ENCODE assay signal across 26 cellular contexts in the genomic region with DNA sequence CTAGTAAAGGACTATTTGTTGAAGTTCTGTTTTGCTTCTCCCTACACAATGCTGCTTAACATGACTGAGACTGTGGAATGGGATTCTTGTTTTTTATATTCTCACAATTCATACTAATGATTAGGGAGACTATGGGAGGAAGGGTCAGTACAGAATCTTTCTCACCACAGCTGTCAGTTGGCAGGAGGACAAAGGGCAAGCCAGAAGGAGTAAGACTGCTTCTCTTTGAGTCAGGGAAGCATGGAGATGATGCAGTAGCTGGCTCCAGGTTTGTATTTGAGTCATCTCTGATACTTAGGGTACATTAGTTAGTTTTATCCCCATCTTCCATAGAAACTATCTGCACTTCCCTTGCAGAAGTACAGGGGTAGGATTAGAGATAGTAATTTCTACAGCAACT. TPM values are rescaled to one million over a fixed set of nuclear protein-coding genes. Genes with fewer than 3 reads are reported as not detected.
DNase-seq lines count a peak whose midpoint lies in the region; ATAC-seq, FAIRE-seq and TF ChIP-seq lines count a peak whose summit lies in the region.
"Had no signal": no experiment of that assay in that cellular context is flagged by ENCODE, and none has a peak within 500 bp of the region (broad histone marks: within the 10 kb centered on the region; RNA-seq: fewer than 3 reads in every experiment).

No MANE protein-coding gene starts in this region.

- in situ Hi-C loops in KBM-7 (cut with MboI; ENCODE audit: low pct_unique_long_range_greater_than_20kb, low sequenced_read_pairs): no loop called here

- no peak overlapping the region for H3K4me3 ChIP-seq in bronchial epithelial cell (ENCODE audit: low read depth, low read length)
- H3K4me3 ChIP-seq: A549, BLaER1, esophagus squamous epithelium, right atrium auricular region had no signal

- H3K27me3 Mint-ChIP-seq in osteocyte (ENCODE audit: unreplicated experiment) (no peaks in the 10 kb centered on the region), immature natural killer cell (ENCODE audit: low read depth in 3 of 3) (peaks cover 0 to 12% (median 7%) of the 10 kb centered on the region in 3 donors)
- H3K27me3 Mint-ChIP-seq: type B pancreatic cell had no signal

- H3K4me1 Mint-ChIP-seq in osteocyte (ENCODE audit: unreplicated experiment): peaks cover 10% of the 10 kb centered on the region
- H3K4me1 Mint-ChIP-seq in immature natural killer cell: no peaks in the 10 kb centered on the region

- H3K36me3 Mint-ChIP-seq in osteocyte (ENCODE audit: unreplicated experiment): no peaks in the 10 kb centered on the region
- no peaks in the 10 kb centered on the region for H3K36me3 Mint-ChIP-seq in immature natural killer cell
- H3K36me3 Mint-ChIP-seq: type B pancreatic cell had no signal

- H3K27ac Mint-ChIP-seq in osteocyte (ENCODE audit: unreplicated experiment) (peak overlapping the region; percentile 36), immature natural killer cell (no peak overlapping the region)
- H3K27ac Mint-ChIP-seq: activated T-cell treated with anti-CD3 and anti-CD28 coated beads, Interleukin-2, amount 50 U/mL, for 72 hours; T-helper 17 cell; type B pancreatic cell had no signal

- H3K9me3 Mint-ChIP-seq in osteocyte (ENCODE audit: unreplicated experiment): no peaks in the 10 kb centered on the region
- H3K9me3 Mint-ChIP-seq in immature natural killer cell: peaks cover 0 to 2% (median 0%) of the 10 kb centered on the region in 6 donors
- H3K9me3 Mint-ChIP-seq: type B pancreatic cell had no signal

- H3K4me3 Mint-ChIP-seq in osteocyte (ENCODE audit: unreplicated experiment) (no peak overlapping the region), immature natural killer cell (no peak overlapping the region)
- H3K4me3 Mint-ChIP-seq: activated T-cell treated with anti-CD3 and anti-CD28 coated beads, Interleukin-2, amount 50 U/mL, for 72 hours; T-helper 17 cell; type B pancreatic cell had no signal

- FAIRE-seq in bronchial epithelial cell (lab: Jason Lieb, UNC): no peak
- FAIRE-seq: A549, islet of Langerhans, RCC 7860 had no signal

- no peak for TF ChIP-seq CTCF in bronchial epithelial cell (IDR thresholded peaks at IDR 0.05; ENCODE audit: insufficient read depth, low read length, severe bottlenecking)
- TF ChIP-seq CTCF in foreskin keratinocyte (conservative IDR thresholded peaks at IDR 0.05): no peak
- TF ChIP-seq CTCF in osteocyte (IDR thresholded peaks at IDR 0.05): no peak

- no peaks in the 10 kb centered on the region for H3K27me3 ChIP-seq in bronchial epithelial cell (ENCODE audit: control insufficient read depth, insufficient read depth, low read length)
- no peaks in the 10 kb centered on the region for H3K27me3 ChIP-seq in foreskin keratinocyte
- H3K27me3 ChIP-seq: BLaER1, esophagus squamous epithelium, right atrium auricular region had no signal

- no peaks in the 10 kb centered on the region for H3K4me1 ChIP-seq in foreskin keratinocyte
- H3K4me1 ChIP-seq: A549, BLaER1, esophagus squamous epithelium had no signal

- H3K27ac ChIP-seq in foreskin keratinocyte: no peak overlapping the region
- H3K27ac ChIP-seq: A549, BLaER1, esophagus squamous epithelium, right atrium auricular region had no signal

- DNase-seq in GM04504 (ENCODE audit: low read depth) (peak; percentile 18), bronchial epithelial cell (ENCODE audit: low read depth) (peak; percentile 13), foreskin keratinocyte (no peak), osteocyte (ENCODE audit: extremely low spot score, unreplicated experiment) (no peak), OCI-M1 (lab: John Stamatoyannopoulos, UW) (no peak), KBM-7 (no peak), immature natural killer cell (no peak), NCI-H1930 (lab: John Stamatoyannopoulos, UW) (no peak)
- DNase-seq: activated CD4-positive, alpha-beta T cell treated with anti-CD3 and anti-CD28 coated beads for 48 hours; activated naive CD4-positive, alpha-beta T cell treated with anti-CD3 and anti-CD28 coated beads, Interleukin-2, amount 50 U/mL, for 16 hours; activated T-cell treated with anti-CD3 and anti-CD28 coated beads, Interleukin-2, amount 50 U/mL, for 72 hours; aorta; COR-L47; DND-41; effector memory CD4-positive, alpha-beta T cell; esophagus squamous epithelium; NCI-H1092 treated with DMSO at 0.1 percent for 48 hours; NCI-H510A; stimulated activated CD4-positive, alpha-beta T cell treated with anti-CD3 and anti-CD28 coated beads, Interleukin-15, amount 100 ng/mL, for 24 hours; T-helper 17 cell had no signal

- ATAC-seq in foreskin keratinocyte: peak; percentile 62
- ATAC-seq: A549; activated T-cell treated with anti-CD3 and anti-CD28 coated beads, Interleukin-2, amount 50 U/mL, for 72 hours; T-helper 17 cell had no signal

- H3K36me3 ChIP-seq in bronchial epithelial cell (ENCODE audit: control insufficient read depth, insufficient read depth, low read length): no peaks in the 10 kb centered on the region
- H3K36me3 ChIP-seq: BLaER1, esophagus squamous epithelium, right atrium auricular region had no signal

RNA-seq across cellular contexts. Expression of gene CTSO, which starts 13.4 kb away (rescaled TPM):
- total RNA-seq in bronchial epithelial cell (1.1 and 2.9 TPM in 2 replicates), foreskin keratinocyte (1.6 and 2.2 TPM in 2 replicates), osteocyte (9.7 and 10.0 TPM in 2 replicates)
- polyA plus RNA-seq in foreskin keratinocyte (1.0 and 1.1 TPM in 2 replicates), immature natural killer cell (10 to 100 TPM; 44.7 to 88.0 (median 58.1) TPM)

Comparison
In these comparisons a context has a peak if more than half of its experiments do, and no peak if none do; other contexts are left out.
1. DNase-seq: peak in GM04504 (single experiment) and bronchial epithelial cell (single experiment); none in foreskin keratinocyte (0 of 2), osteocyte (single experiment), OCI-M1 (single experiment), KBM-7 (single experiment), immature natural killer cell (0 of 3) and NCI-H1930 (0 of 2).